ENCODE assay signal across 1 cellular context in genomic region chr19:48085904-48086864, GRCh38.
TF ChIP-seq lines count a peak whose summit lies in the region.

No MANE protein-coding gene starts in this region.

TF ChIP-seq in WTC11, 78 proteins besides CTCF, POLR2A, EP300 and RAD21 (continued from another document):
- TF ChIP-seq TEAD1 (CRISPR knock-in tag; IDR thresholded peaks at IDR 0.05) = no peak
- TF ChIP-seq FOXK1 (CRISPR knock-in tag; IDR thresholded peaks at IDR 0.05) = no peak
- TF ChIP-seq RORB (CRISPR knock-in tag; IDR thresholded peaks at IDR 0.05) = no peak
- TF ChIP-seq PRRX2 (CRISPR knock-in tag; IDR thresholded peaks at IDR 0.05) = no peak
- no peak for TF ChIP-seq HMGXB4 (CRISPR knock-in tag; IDR thresholded peaks at IDR 0.05)
- TF ChIP-seq, protein P1, sequence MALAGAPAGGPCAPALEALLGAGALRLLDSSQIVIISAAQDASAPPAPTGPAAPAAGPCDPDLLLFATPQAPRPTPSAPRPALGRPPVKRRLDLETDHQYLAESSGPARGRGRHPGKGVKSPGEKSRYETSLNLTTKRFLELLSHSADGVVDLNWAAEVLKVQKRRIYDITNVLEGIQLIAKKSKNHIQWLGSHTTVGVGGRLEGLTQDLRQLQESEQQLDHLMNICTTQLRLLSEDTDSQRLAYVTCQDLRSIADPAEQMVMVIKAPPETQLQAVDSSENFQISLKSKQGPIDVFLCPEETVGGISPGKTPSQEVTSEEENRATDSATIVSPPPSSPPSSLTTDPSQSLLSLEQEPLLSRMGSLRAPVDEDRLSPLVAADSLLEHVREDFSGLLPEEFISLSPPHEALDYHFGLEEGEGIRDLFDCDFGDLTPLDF (CRISPR knock-in tag; IDR thresholded peaks at IDR 0.05) = no peak
- no peak for TF ChIP-seq ZNF512 (CRISPR knock-in tag; IDR thresholded peaks at IDR 0.05; ENCODE audit: borderline replicate concordance)
- no peak for TF ChIP-seq CBFB (CRISPR knock-in tag; IDR thresholded peaks at IDR 0.05; ENCODE audit: low read depth)
- TF ChIP-seq ZMAT4 (CRISPR knock-in tag; IDR thresholded peaks at IDR 0.05) = no peak
- TF ChIP-seq ZNF232 (CRISPR knock-in tag; IDR thresholded peaks at IDR 0.05) = no peak
- no peak for TF ChIP-seq MYBL2 (CRISPR knock-in tag; IDR thresholded peaks at IDR 0.05)
- no peak for TF ChIP-seq CDX4 (CRISPR knock-in tag; IDR thresholded peaks at IDR 0.05; ENCODE audit: borderline replicate concordance)
- no peak for TF ChIP-seq ZNF121 (CRISPR knock-in tag; IDR thresholded peaks at IDR 0.05)
TF ChIP-seq in WTC11: peak in this region for 0.
